Comparison of ENCODE assay signal across 17 cellular contexts in the genomic region with DNA sequence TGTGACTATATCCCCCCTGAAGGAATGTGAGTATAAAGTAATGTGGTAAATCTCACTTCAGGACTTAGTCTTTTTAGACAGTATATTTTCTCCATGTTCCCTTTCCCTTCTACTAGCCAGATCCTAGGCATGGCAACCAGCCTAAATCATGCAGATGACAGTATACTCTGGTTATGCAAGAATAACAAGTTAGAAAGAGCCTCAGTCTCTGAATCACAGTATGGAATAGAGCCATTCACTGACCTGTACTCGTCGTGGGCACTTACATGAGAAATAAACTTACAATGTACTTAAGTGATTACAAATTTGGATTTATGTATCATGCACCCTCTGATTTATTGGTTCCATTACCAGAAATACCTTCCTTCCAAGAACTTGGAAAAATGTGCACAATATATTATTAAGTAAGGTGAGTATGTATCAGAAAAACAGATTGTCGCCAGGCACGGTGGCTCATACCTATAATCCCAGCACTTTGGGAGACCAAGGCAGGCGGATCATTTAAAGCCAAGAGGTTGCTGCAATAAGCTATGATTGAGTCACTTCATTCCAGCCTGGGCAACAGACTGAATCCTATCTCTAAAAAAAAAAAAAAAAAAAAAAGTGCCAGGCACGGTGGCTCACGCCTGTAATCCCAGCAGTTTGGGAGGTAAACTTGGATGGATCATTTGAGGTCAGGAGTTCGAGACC. TPM values are rescaled to one million over a fixed set of nuclear protein-coding genes. Genes with fewer than 3 reads are reported as not detected.
DNase-seq lines count a peak whose midpoint lies in the region; ATAC-seq, FAIRE-seq and TF ChIP-seq lines count a peak whose summit lies in the region.
"Had no signal": no experiment of that assay in that cellular context is flagged by ENCODE, and none has a peak within 500 bp of the region (broad histone marks: within the 10 kb centered on the region; RNA-seq: fewer than 3 reads in every experiment).

No MANE protein-coding gene starts in this region.

- H3K4me1 Mint-ChIP-seq in natural killer cell: no peaks in the 10 kb centered on the region
- H3K4me1 Mint-ChIP-seq: central memory CD8-positive, alpha-beta T cell; immature natural killer cell; mesothelial cell of epicardium had no signal

- H3K36me3 Mint-ChIP-seq in natural killer cell: peaks cover 14% of the 10 kb centered on the region
- H3K36me3 Mint-ChIP-seq: mesothelial cell of epicardium had no signal

- H3K36me3 ChIP-seq in bronchial epithelial cell (ENCODE audit: control insufficient read depth, insufficient read depth, low read length): no peaks in the 10 kb centered on the region
- H3K36me3 ChIP-seq: HAP-1, ovary, transverse colon had no signal

- H3K4me3 ChIP-seq in bronchial epithelial cell (ENCODE audit: low read depth, low read length): no peak overlapping the region
- H3K4me3 ChIP-seq: BLaER1, HAP-1, ovary, transverse colon had no signal

- H3K4me3 Mint-ChIP-seq in natural killer cell: no peak overlapping the region
- H3K4me3 Mint-ChIP-seq: central memory CD8-positive, alpha-beta T cell; immature natural killer cell; mesothelial cell of epicardium had no signal

- FAIRE-seq in HTR-8/SVneo (lab: Jason Lieb, UNC) (peak; percentile 13), bronchial epithelial cell (lab: Jason Lieb, UNC) (no peak)

- DNase-seq in AG08395 (ENCODE audit: low spot score) (peak; percentile 84), HTR-8/SVneo (ENCODE audit: insufficient read length, low spot score) (no peak), bronchial epithelial cell (ENCODE audit: low read depth) (peak; percentile 88), kidney tubule cell (ENCODE audit: low spot score) (peak; percentile 36), putamen (ENCODE audit: low spot score) (no peak), natural killer cell (no peak)
- DNase-seq: activated naive CD4-positive, alpha-beta T cell; DMS79 treated with DMSO at 0.1 percent for 48 hours; immature natural killer cell; ovary; transverse colon had no signal

- ATAC-seq in HG03521 (IDR thresholded peaks at IDR 0.05; ENCODE audit: unreplicated experiment) (no peak), natural killer cell (no peak), HG03457 (IDR thresholded peaks at IDR 0.05; ENCODE audit: unreplicated experiment) (no peak)

- intact Hi-C loops in natural killer cell (cut with micrococcal nuclease): no loop called here

- TF ChIP-seq CTCF in bronchial epithelial cell (IDR thresholded peaks at IDR 0.05; ENCODE audit: insufficient read depth, low read length, severe bottlenecking) (no peak), natural killer cell (IDR thresholded peaks at IDR 0.05) (no peak)

- H3K27me3 ChIP-seq in bronchial epithelial cell (ENCODE audit: control insufficient read depth, insufficient read depth, low read length): no peaks in the 10 kb centered on the region
- H3K27me3 ChIP-seq: ovary, transverse colon had no signal

- no peak overlapping the region for H3K27ac Mint-ChIP-seq in natural killer cell
- H3K27ac Mint-ChIP-seq: immature natural killer cell, mesothelial cell of epicardium had no signal

- peaks cover 2 to 3% of the 10 kb centered on the region in 2 donors for H3K9me3 Mint-ChIP-seq in natural killer cell
- H3K9me3 Mint-ChIP-seq: central memory CD8-positive, alpha-beta T cell had no signal

- H3K27me3 Mint-ChIP-seq in natural killer cell (ENCODE audit: low read depth in 2 of 2): peaks cover 16 to 42% of the 10 kb centered on the region in 2 donors

RNA-seq across cellular contexts. Expression of a gene that starts 25.1 kb away (rescaled TPM):
- total RNA-seq in bronchial epithelial cell: 6.3 and 9.6 TPM in 2 replicates
- 10 to 100 TPM; 32.1 to 45.4 (median 35.5) TPM for total RNA-seq in natural killer cell

Comparison
In these comparisons a context has a peak if more than half of its experiments do, and no peak if none do; other contexts are left out.
1. DNase-seq: peak in AG08395 (single experiment), bronchial epithelial cell (single experiment) and kidney tubule cell (single experiment); none in HTR-8/SVneo (single experiment), putamen (single experiment) and natural killer cell (single experiment).